24 cellular contexts compared by ENCODE assay signal in genomic region chr15:86273309-86273708, GRCh38.
DNase-seq lines count a peak whose midpoint lies in the region; ATAC-seq, FAIRE-seq and TF ChIP-seq lines count a peak whose summit lies in the region.
"Had no signal": no experiment of that assay in that cellular context is flagged by ENCODE, and none has a peak within 500 bp of the region (broad histone marks: within the 10 kb centered on the region; RNA-seq: fewer than 3 reads in every experiment).

No MANE protein-coding gene starts in this region.

- no peak overlapping the region for H3K27ac ChIP-seq in A549
- no peak overlapping the region for H3K27ac ChIP-seq in RWPE2 (ENCODE audit: poor library complexity, severe bottlenecking)
- peak overlapping the region; percentile 32 for H3K27ac ChIP-seq in epithelial cell of prostate
- no peak overlapping the region for H3K27ac ChIP-seq in CD8-positive, alpha-beta memory T cell (ENCODE audit: low read depth, low read length)
- H3K27ac ChIP-seq: BLaER1 treated with 17β-estradiol and CSF1 and Interleukin-3, amounts not matched to agents 10 nM and 100 nM; C4-2B had no signal

- H3K36me3 Mint-ChIP-seq in CD8-positive, alpha-beta memory T cell, result no peaks in the 10 kb centered on the region
- H3K36me3 Mint-ChIP-seq: CD8-positive, alpha-beta T cell had no signal

- POLR2A ChIA-PET in A549 (lab: Yijun Ruan, JAX), result no interaction called here
- POLR2A ChIA-PET in CD8-positive, alpha-beta memory T cell (lab: Charles Lee), result no interaction called here

- H3K27me3 ChIP-seq in RWPE2 (ENCODE audit: insufficient read depth, poor library complexity, severe bottlenecking) (no peaks in the 10 kb centered on the region), bronchial epithelial cell (ENCODE audit: control insufficient read depth, insufficient read depth, low read length) (no peaks in the 10 kb centered on the region)
- no peaks in the 10 kb centered on the region for H3K27me3 ChIP-seq in CD8-positive, alpha-beta memory T cell (ENCODE audit: insufficient read depth, low read length, poor library complexity, severe bottlenecking)
- H3K27me3 ChIP-seq: BLaER1 treated with 17β-estradiol and CSF1 and Interleukin-3, amounts not matched to agents 10 nM and 100 nM had no signal

- H3K4me3 ChIP-seq in A549 (no peak overlapping the region), RWPE2 (ENCODE audit: severe bottlenecking) (no peak overlapping the region), bronchial epithelial cell (ENCODE audit: low read depth, low read length) (no peak overlapping the region)
- no peak overlapping the region for H3K4me3 ChIP-seq in CD8-positive, alpha-beta memory T cell (ENCODE audit: low read length)
- H3K4me3 ChIP-seq: BLaER1 treated with 17β-estradiol and CSF1 and Interleukin-3, amounts not matched to agents 10 nM and 100 nM had no signal

- H3K4me1 ChIP-seq in A549 (no peaks in the 10 kb centered on the region), RWPE2 (ENCODE audit: insufficient read depth, poor library complexity, severe bottlenecking) (peaks cover 8% of the 10 kb centered on the region)
- H3K4me1 ChIP-seq in CD8-positive, alpha-beta memory T cell (ENCODE audit: insufficient read depth, low read length), result no peaks in the 10 kb centered on the region
- H3K4me1 ChIP-seq: BLaER1 treated with 17β-estradiol and CSF1 and Interleukin-3, amounts not matched to agents 10 nM and 100 nM had no signal

- no peaks in the 10 kb centered on the region for H3K9me3 ChIP-seq in A549
- no peaks in the 10 kb centered on the region for H3K9me3 ChIP-seq in RWPE2 (ENCODE audit: severe bottlenecking)
- H3K9me3 ChIP-seq in CD8-positive, alpha-beta memory T cell (ENCODE audit: low read length), result no peaks in the 10 kb centered on the region
- H3K9me3 ChIP-seq: BLaER1 treated with 17β-estradiol and CSF1 and Interleukin-3, amounts not matched to agents 10 nM and 100 nM had no signal

- no peak overlapping the region for H3K4me3 Mint-ChIP-seq in CD8-positive, alpha-beta memory T cell
- H3K4me3 Mint-ChIP-seq: B cell; CD4-positive, alpha-beta T cell; CD8-positive, alpha-beta T cell had no signal

- TF ChIP-seq POLR2A in A549 (IDR thresholded peaks at IDR 0.05; ENCODE audit: low read length), result no peak

- H3K36me3 ChIP-seq in RWPE2 (ENCODE audit: low read depth) (no peaks in the 10 kb centered on the region), bronchial epithelial cell (ENCODE audit: control insufficient read depth, insufficient read depth, low read length) (no peaks in the 10 kb centered on the region)
- no peaks in the 10 kb centered on the region for H3K36me3 ChIP-seq in CD8-positive, alpha-beta memory T cell (ENCODE audit: insufficient read depth, low read length)
- H3K36me3 ChIP-seq: BLaER1 treated with 17β-estradiol and CSF1 and Interleukin-3, amounts not matched to agents 10 nM and 100 nM had no signal

- no peaks in the 10 kb centered on the region for H3K4me1 Mint-ChIP-seq in CD8-positive, alpha-beta memory T cell
- H3K4me1 Mint-ChIP-seq: B cell had no signal

- CTCF ChIA-PET in A549 (lab: Yijun Ruan, JAX), result no interaction called here
- CTCF ChIA-PET in CD8-positive, alpha-beta memory T cell (lab: Charles Lee), result no interaction called here

- DNase-seq in A549 (ENCODE audit: low read depth in 1 of 2, low spot score in 1 of 2), result no peak
- no peak for DNase-seq in RWPE2 (ENCODE audit: low spot score)
- DNase-seq in bronchial epithelial cell (ENCODE audit: low read depth), result peak; percentile 66
- DNase-seq in epithelial cell of prostate (ENCODE audit: low read depth, low spot score), result no peak
- DNase-seq in GM03348 (ENCODE audit: low spot score), result no peak
- no peak for DNase-seq in CD8-positive, alpha-beta memory T cell
- DNase-seq: 8988T; AML-193; CD4-positive, alpha-beta T cell; CD8-positive, alpha-beta T cell; COR-L47; DMS 273 treated with DMSO at 0.1 percent for 48 hours; DMS153; DMS53; DMS79; DND-41; EL; GDM1 had no signal

- no peak for ATAC-seq in A549
- ATAC-seq in RWPE2 (ENCODE audit: low read depth), result peak; percentile 51
- no peak for ATAC-seq in GM19452 (IDR thresholded peaks at IDR 0.05; ENCODE audit: unreplicated experiment)
- ATAC-seq: CD8-positive, alpha-beta T cell had no signal

- no peaks in the 10 kb centered on the region for H3K9me3 Mint-ChIP-seq in CD8-positive, alpha-beta memory T cell
- H3K9me3 Mint-ChIP-seq: CD4-positive, alpha-beta T cell; CD8-positive, alpha-beta T cell had no signal

- no peak for TF ChIP-seq EP300 in A549 (IDR thresholded peaks at IDR 0.05)

- FAIRE-seq in A549 (lab: Jason Lieb, UNC), result peak; percentile 72
- no peak for FAIRE-seq in bronchial epithelial cell (lab: Jason Lieb, UNC)
- FAIRE-seq: A204.1, GM12891 had no signal

- TF ChIP-seq CTCF in A549 (IDR thresholded peaks at IDR 0.05) (no peak), RWPE2 (IDR thresholded peaks at IDR 0.05; ENCODE audit: poor library complexity, severe bottlenecking) (no peak), bronchial epithelial cell (IDR thresholded peaks at IDR 0.05; ENCODE audit: insufficient read depth, low read length, severe bottlenecking) (no peak)

- no peak for TF ChIP-seq RAD21 in A549 (conservative IDR thresholded peaks at IDR 0.05 in 1 of 2, IDR thresholded peaks at IDR 0.05 in 1 of 2)

- H3K27ac Mint-ChIP-seq in CD8-positive, alpha-beta memory T cell, result no peak overlapping the region
- H3K27ac Mint-ChIP-seq: B cell; CD4-positive, alpha-beta T cell; CD8-positive, alpha-beta T cell had no signal

- WGBS in A549 (ENCODE audit: missing lambda C conversion rate), result 2% methylated on average over 2 of the region's 2 CpGs

- no peak overlapping the region for H3K4me2 ChIP-seq in A549
- H3K4me2 ChIP-seq: BLaER1 treated with 17β-estradiol and CSF1 and Interleukin-3, amounts not matched to agents 10 nM and 100 nM had no signal

- peaks cover 3 to 8% of the 10 kb centered on the region in 2 donors for H3K27me3 Mint-ChIP-seq in CD8-positive, alpha-beta memory T cell
- H3K27me3 Mint-ChIP-seq: B cell had no signal

TF ChIP-seq in A549, 52 proteins besides CTCF, POLR2A, EP300 and RAD21:
- TF ChIP-seq NR3C1 (IDR thresholded peaks at IDR 0.05) (no peak), FOSB (CRISPR knock-in tag; IDR thresholded peaks at IDR 0.05) (no peak), ZNF302 (CRISPR knock-in tag; IDR thresholded peaks at IDR 0.05) (no peak), BHLHE40 (IDR thresholded peaks at IDR 0.05; ENCODE audit: low read depth, low read length) (no peak), MAFK (IDR thresholded peaks at IDR 0.05; ENCODE audit: partially characterized antibody) (no peak), HMGXB4 (CRISPR knock-in tag; IDR thresholded peaks at IDR 0.05; ENCODE audit: borderline replicate concordance) (no peak), FOSL2 (IDR thresholded peaks at IDR 0.05) (no peak), FOSL2 (CRISPR knock-in tag; IDR thresholded peaks at IDR 0.05) (no peak), MAZ (IDR thresholded peaks at IDR 0.05; ENCODE audit: borderline replicate concordance, low read depth, low read length) (no peak), GATA3 (IDR thresholded peaks at IDR 0.05; ENCODE audit: borderline replicate concordance) (no peak)
